Comparison of ENCODE assay signal across 9 cellular contexts in genomic region chr2:178404380-178404767, GRCh38. TPM values are rescaled to one million over a fixed set of nuclear protein-coding genes. Genes with fewer than 3 reads are reported as not detected.
DNase-seq lines count a peak whose midpoint lies in the region; ATAC-seq, FAIRE-seq and TF ChIP-seq lines count a peak whose summit lies in the region.
"Had no signal": no experiment of that assay in that cellular context is flagged by ENCODE, and none has a peak within 500 bp of the region (broad histone marks: within the 10 kb centered on the region; RNA-seq: fewer than 3 reads in every experiment).

No MANE protein-coding gene starts in this region.

- no peaks in the 10 kb centered on the region for H3K27me3 ChIP-seq in PC-3 (ENCODE audit: low read length)

- no TSS peak for BruUV-seq in PC-3 (replicated peaks; lab: Mats Ljungman, UMichigan)

- DNase-seq in EH (ENCODE audit: low read depth): peak; percentile 83
- DNase-seq in GM19239 (ENCODE audit: insufficient read length, low spot score): peak; percentile 41
- peak; percentile 84 for DNase-seq in PC-3
- DNase-seq in fibroblast of peridontal ligament (ENCODE audit: extremely low read depth): peak; percentile 78
- no peak for DNase-seq in NCI-H82 treated with DMSO at 0.1 percent for 48 hours (lab: John Stamatoyannopoulos, UW; ENCODE audit: unreplicated experiment)
- DNase-seq in stimulated activated CD4-positive, alpha-beta T cell treated with anti-CD3 and anti-CD28 coated beads, Interleukin-2, amount 100 ng/mL, for 24 hours: no peak
- no peak for DNase-seq in NCI-H2081 (lab: John Stamatoyannopoulos, UW)
- DNase-seq: T-cell had no signal

- FAIRE-seq in GM19239 (lab: Jason Lieb, UNC): peak; percentile 100

- peaks cover 18% of the 10 kb centered on the region for H3K4me1 ChIP-seq in PC-3 (ENCODE audit: insufficient read depth, low read length)

- H3F3A ChIP-seq in PC-3 (ENCODE audit: low read length, unreplicated experiment): no peaks in the 10 kb centered on the region

- no peaks in the 10 kb centered on the region for H3K36me3 ChIP-seq in PC-3 (ENCODE audit: low read depth, low read length)

- H3K9me2 ChIP-seq in PC-3 (replicated peaks; ENCODE audit: low read length): no peaks in the 10 kb centered on the region

- no peak overlapping the region; the same call in 1 of the 2 replicates for H2AFZ ChIP-seq in PC-3 (ENCODE audit: low read length)

- intact Hi-C loops in PC-3 (cut with micrococcal nuclease): no loop called here

- no peak overlapping the region for H3K27ac ChIP-seq in PC-3 (ENCODE audit: low read length)

- H4K20me1 ChIP-seq in PC-3 (ENCODE audit: low read length): no peaks in the 10 kb centered on the region

- ATAC-seq in HG03095 (IDR thresholded peaks at IDR 0.05; ENCODE audit: unreplicated experiment) (peak; percentile 99), PC-3 (peak; percentile 100)

- no peak for TF ChIP-seq CTCF in PC-3 (conservative IDR thresholded peaks at IDR 0.05; ENCODE audit: low read depth, low read length)

- H3K79me2 ChIP-seq in PC-3 (ENCODE audit: low read length): no peaks in the 10 kb centered on the region

- H3K4me3 ChIP-seq in PC-3 (ENCODE audit: low read length): no peak overlapping the region

- H3K4me2 ChIP-seq in PC-3 (ENCODE audit: low read length): peak overlapping the region; percentile 43

- H3K9ac ChIP-seq in PC-3 (ENCODE audit: low read length): no peak overlapping the region

- no peaks in the 10 kb centered on the region for H3K9me3 ChIP-seq in PC-3 (ENCODE audit: low read length)

- POLR2A ChIA-PET in PC-3 (lab: Charles Lee; ENCODE audit: unreplicated experiment): interaction anchor here (0.6 to 0.7 kb wide), 2 partner anchors 8 to 570 kb away, joined by 3 to 4 read pairs; no protein-coding TSS in a partner anchor

- CTCF ChIA-PET in PC-3 (lab: Charles Lee): interaction anchor here (1.1 kb wide), 1 partner anchor 95 kb away, joined by 3 read pairs; no protein-coding TSS in a partner anchor

RNA-seq across cellular contexts. Expression of gene PRKRA, which starts 46.6 kb away (rescaled TPM):
- total RNA-seq in PC-3 (2014; rRNA removed): 78.2 and 87.6 TPM in 2 replicates

RNA-seq across cellular contexts. Expression of gene PJVK, which starts 46.8 kb away (rescaled TPM):
- 0.87 and 1.6 TPM in 2 replicates for total RNA-seq in PC-3 (2014; rRNA removed)

Comparison
In these comparisons a context has a peak if more than half of its experiments do, and no peak if none do; other contexts are left out.
1. DNase-seq: peak in EH (single experiment), GM19239 (single experiment), PC-3 (single experiment) and fibroblast of peridontal ligament (single experiment); none in NCI-H82 treated with DMSO at 0.1 percent for 48 hours (single experiment), stimulated activated CD4-positive, alpha-beta T cell treated with anti-CD3 and anti-CD28 coated beads, Interleukin-2, amount 100 ng/mL, for 24 hours (0 of 2) and NCI-H2081 (0 of 2).